1 cellular context compared by ENCODE assay signal in genomic region chr1:32013386-32014198, GRCh38.
TF ChIP-seq lines count a peak whose summit lies in the region.

Gene KHDRBS1, plus strand, starts transcription at chr1:32013868. Its CDS starts 128 bp downstream, at chr1:32013996.

TF ChIP-seq in K562, 482 proteins besides CTCF, POLR2A, EP300 and RAD21 (continued from another document and continues in another):
- TF ChIP-seq, protein P1, sequence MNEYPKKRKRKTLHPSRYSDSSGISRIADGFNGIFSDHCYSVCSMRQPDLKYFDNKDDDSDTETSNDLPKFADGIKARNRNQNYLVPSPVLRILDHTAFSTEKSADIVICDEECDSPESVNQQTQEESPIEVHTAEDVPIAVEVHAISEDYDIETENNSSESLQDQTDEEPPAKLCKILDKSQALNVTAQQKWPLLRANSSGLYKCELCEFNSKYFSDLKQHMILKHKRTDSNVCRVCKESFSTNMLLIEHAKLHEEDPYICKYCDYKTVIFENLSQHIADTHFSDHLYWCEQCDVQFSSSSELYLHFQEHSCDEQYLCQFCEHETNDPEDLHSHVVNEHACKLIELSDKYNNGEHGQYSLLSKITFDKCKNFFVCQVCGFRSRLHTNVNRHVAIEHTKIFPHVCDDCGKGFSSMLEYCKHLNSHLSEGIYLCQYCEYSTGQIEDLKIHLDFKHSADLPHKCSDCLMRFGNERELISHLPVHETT (CRISPR knock-in tag; conservative IDR thresholded peaks at IDR 0.05 in 1 of 2, IDR thresholded peaks at IDR 0.05 in 1 of 2): peak in 1 of 2 experiments; percentile 89; a peak in 2 of 4 replicates
- TF ChIP-seq MYBL2 (IDR thresholded peaks at IDR 0.05; ENCODE audit: low read depth): peak; percentile 89
- no peak for TF ChIP-seq MYBL2 (CRISPR knock-in tag; IDR thresholded peaks at IDR 0.05; ENCODE audit: borderline replicate concordance)
- peak in 1 of 2 experiments; percentile 13; a peak in 1 of 4 replicates for TF ChIP-seq KDM4B (IDR thresholded peaks at IDR 0.05; ENCODE audit: borderline replicate concordance in 2 of 2, low read depth in 1 of 2)
- TF ChIP-seq NBN (IDR thresholded peaks at IDR 0.05; ENCODE audit: low read depth): peak; percentile 39
- no peak for TF ChIP-seq CREBBP (IDR thresholded peaks at IDR 0.05; ENCODE audit: low read depth, low read length)
- peak; percentile 84 for TF ChIP-seq U2AF1 (optimal IDR thresholded peaks at IDR 0.05; ENCODE audit: low read depth, low read length)
- TF ChIP-seq SRSF3 (IDR thresholded peaks at IDR 0.05; ENCODE audit: insufficient read depth, low read length): no peak
- peak; percentile 80 for TF ChIP-seq CREB3L1 (IDR thresholded peaks at IDR 0.05; ENCODE audit: borderline replicate concordance, low read depth)
- TF ChIP-seq SIRT6 (IDR thresholded peaks at IDR 0.05; ENCODE audit: low read depth, low read length): no peak
- TF ChIP-seq, protein P2, sequence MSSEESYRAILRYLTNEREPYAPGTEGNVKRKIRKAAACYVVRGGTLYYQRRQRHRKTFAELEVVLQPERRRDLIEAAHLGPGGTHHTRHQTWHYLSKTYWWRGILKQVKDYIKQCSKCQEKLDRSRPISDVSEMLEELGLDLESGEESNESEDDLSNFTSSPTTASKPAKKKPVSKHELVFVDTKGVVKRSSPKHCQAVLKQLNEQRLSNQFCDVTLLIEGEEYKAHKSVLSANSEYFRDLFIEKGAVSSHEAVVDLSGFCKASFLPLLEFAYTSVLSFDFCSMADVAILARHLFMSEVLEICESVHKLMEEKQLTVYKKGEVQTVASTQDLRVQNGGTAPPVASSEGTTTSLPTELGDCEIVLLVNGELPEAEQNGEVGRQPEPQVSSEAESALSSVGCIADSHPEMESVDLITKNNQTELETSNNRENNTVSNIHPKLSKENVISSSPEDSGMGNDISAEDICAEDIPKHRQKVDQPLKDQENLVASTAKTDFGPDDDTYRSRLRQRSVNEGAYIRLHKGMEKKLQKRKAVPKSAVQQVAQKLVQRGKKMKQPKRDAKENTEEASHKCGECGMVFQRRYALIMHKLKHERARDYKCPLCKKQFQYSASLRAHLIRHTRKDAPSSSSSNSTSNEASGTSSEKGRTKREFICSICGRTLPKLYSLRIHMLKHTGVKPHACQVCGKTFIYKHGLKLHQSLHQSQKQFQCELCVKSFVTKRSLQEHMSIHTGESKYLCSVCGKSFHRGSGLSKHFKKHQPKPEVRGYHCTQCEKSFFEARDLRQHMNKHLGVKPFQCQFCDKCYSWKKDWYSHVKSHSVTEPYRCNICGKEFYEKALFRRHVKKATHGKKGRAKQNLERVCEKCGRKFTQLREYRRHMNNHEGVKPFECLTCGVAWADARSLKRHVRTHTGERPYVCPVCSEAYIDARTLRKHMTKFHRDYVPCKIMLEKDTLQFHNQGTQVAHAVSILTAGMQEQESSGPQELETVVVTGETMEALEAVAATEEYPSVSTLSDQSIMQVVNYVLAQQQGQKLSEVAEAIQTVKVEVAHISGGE (CRISPR knock-in tag; IDR thresholded peaks at IDR 0.05): peak in 2 of 3 experiments; percentile 78 to 91; a peak in 4 of 6 replicates
- TF ChIP-seq HSF4 (CRISPR knock-in tag; IDR thresholded peaks at IDR 0.05; ENCODE audit: borderline replicate concordance): no peak
- no peak for TF ChIP-seq NCOR1 (IDR thresholded peaks at IDR 0.05)
- TF ChIP-seq EGR1 (conservative IDR thresholded peaks at IDR 0.05): peak; percentile 95
- TF ChIP-seq MTA2 (IDR thresholded peaks at IDR 0.05; ENCODE audit: low read depth): peak; percentile 69
- peak; percentile 77 for TF ChIP-seq MTA3 (IDR thresholded peaks at IDR 0.05; ENCODE audit: borderline replicate concordance)
- no peak for TF ChIP-seq ZFPM2 (CRISPR knock-in tag; IDR thresholded peaks at IDR 0.05)
- peak; percentile 83; the same call in 1 of the 2 replicates for TF ChIP-seq LCOR (CRISPR knock-in tag; IDR thresholded peaks at IDR 0.05)
- peak; percentile 96 for TF ChIP-seq TAF1 (IDR thresholded peaks at IDR 0.05; ENCODE audit: control insufficient read depth, extremely low read depth, insufficient read depth, low read length, severe bottlenecking)
- TF ChIP-seq ELF1 (tag; IDR thresholded peaks at IDR 0.05): peak; percentile 76; the same call in 1 of the 2 replicates
- TF ChIP-seq PYGO2 (tag; IDR thresholded peaks at IDR 0.05): peak; percentile 2; the same call in 1 of the 2 replicates
- peak; percentile 75 for TF ChIP-seq ETS1 (conservative IDR thresholded peaks at IDR 0.05; ENCODE audit: control insufficient read depth, low read depth, low read length)
- peak; percentile 68; the same call in 1 of the 2 replicates for TF ChIP-seq PHB (CRISPR knock-in tag; IDR thresholded peaks at IDR 0.05)
- TF ChIP-seq ZNF444 (CRISPR knock-in tag; IDR thresholded peaks at IDR 0.05): no peak
- TF ChIP-seq ZNF280B (CRISPR knock-in tag; IDR thresholded peaks at IDR 0.05): no peak
- TF ChIP-seq, protein P3, sequence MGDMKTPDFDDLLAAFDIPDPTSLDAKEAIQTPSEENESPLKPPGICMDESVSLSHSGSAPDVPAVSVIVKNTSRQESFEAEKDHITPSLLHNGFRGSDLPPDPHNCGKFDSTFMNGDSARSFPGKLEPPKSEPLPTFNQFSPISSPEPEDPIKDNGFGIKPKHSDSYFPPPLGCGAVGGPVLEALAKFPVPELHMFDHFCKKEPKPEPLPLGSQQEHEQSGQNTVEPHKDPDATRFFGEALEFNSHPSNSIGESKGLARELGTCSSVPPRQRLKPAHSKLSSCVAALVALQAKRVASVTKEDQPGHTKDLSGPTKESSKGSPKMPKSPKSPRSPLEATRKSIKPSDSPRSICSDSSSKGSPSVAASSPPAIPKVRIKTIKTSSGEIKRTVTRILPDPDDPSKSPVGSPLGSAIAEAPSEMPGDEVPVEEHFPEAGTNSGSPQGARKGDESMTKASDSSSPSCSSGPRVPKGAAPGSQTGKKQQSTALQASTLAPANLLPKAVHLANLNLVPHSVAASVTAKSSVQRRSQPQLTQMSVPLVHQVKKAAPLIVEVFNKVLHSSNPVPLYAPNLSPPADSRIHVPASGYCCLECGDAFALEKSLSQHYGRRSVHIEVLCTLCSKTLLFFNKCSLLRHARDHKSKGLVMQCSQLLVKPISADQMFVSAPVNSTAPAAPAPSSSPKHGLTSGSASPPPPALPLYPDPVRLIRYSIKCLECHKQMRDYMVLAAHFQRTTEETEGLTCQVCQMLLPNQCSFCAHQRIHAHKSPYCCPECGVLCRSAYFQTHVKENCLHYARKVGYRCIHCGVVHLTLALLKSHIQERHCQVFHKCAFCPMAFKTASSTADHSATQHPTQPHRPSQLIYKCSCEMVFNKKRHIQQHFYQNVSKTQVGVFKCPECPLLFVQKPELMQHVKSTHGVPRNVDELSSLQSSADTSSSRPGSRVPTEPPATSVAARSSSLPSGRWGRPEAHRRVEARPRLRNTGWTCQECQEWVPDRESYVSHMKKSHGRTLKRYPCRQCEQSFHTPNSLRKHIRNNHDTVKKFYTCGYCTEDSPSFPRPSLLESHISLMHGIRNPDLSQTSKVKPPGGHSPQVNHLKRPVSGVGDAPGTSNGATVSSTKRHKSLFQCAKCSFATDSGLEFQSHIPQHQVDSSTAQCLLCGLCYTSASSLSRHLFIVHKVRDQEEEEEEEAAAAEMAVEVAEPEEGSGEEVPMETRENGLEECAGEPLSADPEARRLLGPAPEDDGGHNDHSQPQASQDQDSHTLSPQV (IDR thresholded peaks at IDR 0.05): 0 out of 2 replicates have a peak, but pooled peaks have one; percentile 55
- no peak for TF ChIP-seq ZNF507 (tag; conservative IDR thresholded peaks at IDR 0.05)
- no peak for TF ChIP-seq NFE2L1 (tag; IDR thresholded peaks at IDR 0.05; ENCODE audit: borderline replicate concordance, low read depth)
- TF ChIP-seq RBM34 (IDR thresholded peaks at IDR 0.05; ENCODE audit: borderline replicate concordance, insufficient read depth, low read length): 0 out of 2 replicates have a peak, but pooled peaks have one; percentile 40
- TF ChIP-seq RCOR1 (IDR thresholded peaks at IDR 0.05; ENCODE audit: borderline replicate concordance in 1 of 2, low read depth in 2 of 2, low read length in 2 of 2): peak in 1 of 2 experiments; percentile 68; a peak in 2 of 4 replicates
- TF ChIP-seq DNMT1 (IDR thresholded peaks at IDR 0.05): no peak
- no peak for TF ChIP-seq IRF2 (CRISPR knock-in tag; IDR thresholded peaks at IDR 0.05)
- no peak for TF ChIP-seq ZNF77 (CRISPR knock-in tag; IDR thresholded peaks at IDR 0.05)
- no peak; the same call in 1 of the 2 replicates for TF ChIP-seq ZBTB43 (CRISPR knock-in tag; IDR thresholded peaks at IDR 0.05)
- no peak for TF ChIP-seq JUNB (CRISPR knock-in tag; conservative IDR thresholded peaks at IDR 0.05)
- peak; percentile 58 for TF ChIP-seq ERF (CRISPR knock-in tag; IDR thresholded peaks at IDR 0.05)
- peak; percentile 96 for TF ChIP-seq HDAC2 (IDR thresholded peaks at IDR 0.05)
- TF ChIP-seq HNRNPK (IDR thresholded peaks at IDR 0.05; ENCODE audit: low read depth, low read length, poor library complexity, severe bottlenecking): no peak
- no peak for TF ChIP-seq WHSC1 (IDR thresholded peaks at IDR 0.05; ENCODE audit: low read length)
- TF ChIP-seq MBD1 (CRISPR knock-in tag; IDR thresholded peaks at IDR 0.05): no peak
- TF ChIP-seq CBFA2T3 (IDR thresholded peaks at IDR 0.05): peak; percentile 6; the same call in 1 of the 2 replicates
- TF ChIP-seq MTF1 (CRISPR knock-in tag; IDR thresholded peaks at IDR 0.05; ENCODE audit: borderline replicate concordance): no peak
- peak; percentile 95 for TF ChIP-seq L3MBTL2 (IDR thresholded peaks at IDR 0.05)
- TF ChIP-seq TEAD4 (IDR thresholded peaks at IDR 0.05; ENCODE audit: low read length): peak; percentile 61; the same call in 1 of the 2 replicates
- 0 out of 2 replicates have a peak, but pooled peaks have one; percentile 22 for TF ChIP-seq TEAD4 (CRISPR knock-in tag; IDR thresholded peaks at IDR 0.05; ENCODE audit: borderline replicate concordance)
- TF ChIP-seq ZNF175 (CRISPR knock-in tag; IDR thresholded peaks at IDR 0.05; ENCODE audit: low read depth): no peak
- TF ChIP-seq, protein P4, sequence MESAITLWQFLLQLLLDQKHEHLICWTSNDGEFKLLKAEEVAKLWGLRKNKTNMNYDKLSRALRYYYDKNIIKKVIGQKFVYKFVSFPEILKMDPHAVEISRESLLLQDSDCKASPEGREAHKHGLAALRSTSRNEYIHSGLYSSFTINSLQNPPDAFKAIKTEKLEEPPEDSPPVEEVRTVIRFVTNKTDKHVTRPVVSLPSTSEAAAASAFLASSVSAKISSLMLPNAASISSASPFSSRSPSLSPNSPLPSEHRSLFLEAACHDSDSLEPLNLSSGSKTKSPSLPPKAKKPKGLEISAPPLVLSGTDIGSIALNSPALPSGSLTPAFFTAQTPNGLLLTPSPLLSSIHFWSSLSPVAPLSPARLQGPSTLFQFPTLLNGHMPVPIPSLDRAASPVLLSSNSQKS (CRISPR knock-in tag; IDR thresholded peaks at IDR 0.05): no peak
- no peak for TF ChIP-seq ZNF584 (CRISPR knock-in tag; IDR thresholded peaks at IDR 0.05; ENCODE audit: low read depth)
- TF ChIP-seq POU5F1 (IDR thresholded peaks at IDR 0.05; ENCODE audit: borderline replicate concordance, low read depth, low read length, partially characterized antibody): peak; percentile 92
